In the genomic region with DNA sequence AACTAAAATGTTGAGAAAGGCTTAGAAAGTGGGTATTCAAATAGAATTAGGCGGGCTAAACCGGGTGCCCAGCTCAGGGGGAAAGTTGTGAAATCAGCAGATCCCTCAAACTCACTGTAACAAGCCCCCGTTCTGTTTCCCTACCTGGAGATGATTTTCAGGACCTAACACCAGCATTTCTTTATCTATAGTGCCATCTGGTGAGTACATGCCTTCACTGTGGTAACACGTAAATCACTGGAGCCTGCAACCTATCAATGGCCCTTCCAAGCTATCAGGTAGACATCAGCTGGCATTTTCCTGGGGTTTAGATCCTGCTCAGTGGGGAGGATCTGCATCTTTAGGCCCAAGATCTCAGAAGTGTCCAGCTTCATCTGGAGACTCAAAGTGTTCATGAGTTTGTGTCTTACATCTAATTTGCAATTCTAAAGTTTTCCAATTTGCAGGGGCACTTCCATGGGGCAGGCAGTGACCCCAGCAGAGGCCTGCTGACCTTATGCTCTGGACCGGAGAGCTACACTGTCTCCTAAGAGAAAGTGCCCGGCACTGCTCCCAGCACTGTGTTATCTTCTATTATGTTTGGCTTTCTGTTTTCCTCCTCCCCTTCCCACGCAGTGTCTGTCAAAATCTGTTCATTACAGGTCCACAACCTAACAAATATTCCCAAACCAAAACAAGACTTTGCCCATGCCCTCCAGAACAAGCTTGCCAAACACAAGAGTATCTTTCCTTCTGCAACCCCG, we compare ENCODE assay signal across 11 cellular contexts.
A peak's percentile ranks its signal among the peaks of the same experiment; 100 is the strongest.
DNase-seq lines count a peak whose midpoint lies in the region; ATAC-seq and TF ChIP-seq lines count a peak whose summit lies in the region.
"Had no signal": no experiment of that assay in that cellular context is flagged by ENCODE, and none has a peak within 500 bp of the region (broad histone marks: within the 10 kb centered on the region; RNA-seq: fewer than 3 reads in every experiment).

No MANE protein-coding gene starts in this region.

- no peaks in the 10 kb centered on the region for H3K4me1 ChIP-seq in parathyroid adenoma
- H3K4me1 ChIP-seq in PC-9 (replicated peaks; ENCODE audit: insufficient read depth), result no peaks in the 10 kb centered on the region

- H3K4me3 ChIP-seq in parathyroid adenoma (ENCODE audit: low read depth, low read length) (no peak overlapping the region), PC-9 (no peak overlapping the region)
- H3K4me3 ChIP-seq: lung had no signal

- intact Hi-C loops in PC-9 (cut with micrococcal nuclease; ENCODE audit: unreplicated experiment), result no loop called here

- H4K20me1 ChIP-seq in PC-9 (ENCODE audit: insufficient read depth), result no peaks in the 10 kb centered on the region

- POLR2A ChIA-PET in PC-9 (lab: Charles Lee; ENCODE audit: unreplicated experiment), result no interaction called here

- H3F3A ChIP-seq in PC-9 (ENCODE audit: insufficient read depth, low read depth), result no peaks in the 10 kb centered on the region

- H3K4me2 ChIP-seq in parathyroid adenoma (ENCODE audit: low read length) (no peak overlapping the region), PC-9 (no peak overlapping the region)

- H2AFZ ChIP-seq in parathyroid adenoma, result peak overlapping the region; percentile 9
- no peak overlapping the region for H2AFZ ChIP-seq in PC-9

- CTCF ChIA-PET in PC-9 (lab: Charles Lee), result interaction anchor here (0.6 kb wide), 1 partner anchor 121 kb away, joined by 7 read pairs; no protein-coding TSS in a partner anchor

- H3K9me3 ChIP-seq in parathyroid adenoma (ENCODE audit: control insufficient read depth, low read length) (no peaks in the 10 kb centered on the region), PC-9 (ENCODE audit: insufficient read depth, low read depth) (no peaks in the 10 kb centered on the region)

- no peak overlapping the region for H3K9ac ChIP-seq in parathyroid adenoma

- no peaks in the 10 kb centered on the region for H3K9me2 ChIP-seq in PC-9 (ENCODE audit: insufficient read depth)

- H3K27ac ChIP-seq in parathyroid adenoma (no peak overlapping the region), PC-9 (no peak overlapping the region)

- DNase-seq in NCI-H1105 treated with DMSO at 0.1 percent for 48 hours (lab: John Stamatoyannopoulos, UW) (peak; percentile 16), NCI-H1105 (lab: John Stamatoyannopoulos, UW) (no peak), NCI-H1092 treated with DMSO at 0.1 percent for 48 hours (lab: John Stamatoyannopoulos, UW) (peak; percentile 65), astrocyte of the hippocampus (ENCODE audit: low read depth, low spot score) (peak; percentile 22), PC-9 (no peak)
- DNase-seq: activated naive CD8-positive, alpha-beta T cell treated with anti-CD3 and anti-CD28 coated beads, Interleukin-2, amount 10 ng/mL, durations not matched to agents 7 days and 5 days; erythroblast had no signal

- H3K79me2 ChIP-seq in parathyroid adenoma (no peaks in the 10 kb centered on the region), PC-9 (ENCODE audit: low read depth) (no peaks in the 10 kb centered on the region)

- TF ChIP-seq CTCF in parathyroid adenoma (IDR thresholded peaks at IDR 0.05) (no peak), PC-9 (conservative IDR thresholded peaks at IDR 0.05) (no peak)

- H3K27me3 ChIP-seq in parathyroid adenoma (ENCODE audit: control insufficient read depth, insufficient read depth, low read length) (no peaks in the 10 kb centered on the region), PC-9 (ENCODE audit: insufficient read depth, low read depth) (peaks cover 79% of the 10 kb centered on the region)

- no TSS peak for BruUV-seq in PC-9 (replicated peaks; lab: Mats Ljungman, UMichigan)

- H3K36me3 ChIP-seq in parathyroid adenoma (ENCODE audit: control insufficient read depth, insufficient read depth, low read length) (no peaks in the 10 kb centered on the region), PC-9 (ENCODE audit: low read depth) (no peaks in the 10 kb centered on the region)

- ATAC-seq in GM18511 (IDR thresholded peaks at IDR 0.05; ENCODE audit: unreplicated experiment) (no peak), HG03439 (IDR thresholded peaks at IDR 0.05; ENCODE audit: unreplicated experiment) (no peak)

Comparison
In these comparisons a context has a peak if more than half of its experiments do, and no peak if none do; other contexts are left out.
1. DNase-seq: peak in NCI-H1105 treated with DMSO at 0.1 percent for 48 hours (single experiment), NCI-H1092 treated with DMSO at 0.1 percent for 48 hours (single experiment) and astrocyte of the hippocampus (single experiment); none in NCI-H1105 (single experiment) and PC-9 (0 of 2).